Comparison of ENCODE assay signal across 21 cellular contexts in the genomic region with DNA sequence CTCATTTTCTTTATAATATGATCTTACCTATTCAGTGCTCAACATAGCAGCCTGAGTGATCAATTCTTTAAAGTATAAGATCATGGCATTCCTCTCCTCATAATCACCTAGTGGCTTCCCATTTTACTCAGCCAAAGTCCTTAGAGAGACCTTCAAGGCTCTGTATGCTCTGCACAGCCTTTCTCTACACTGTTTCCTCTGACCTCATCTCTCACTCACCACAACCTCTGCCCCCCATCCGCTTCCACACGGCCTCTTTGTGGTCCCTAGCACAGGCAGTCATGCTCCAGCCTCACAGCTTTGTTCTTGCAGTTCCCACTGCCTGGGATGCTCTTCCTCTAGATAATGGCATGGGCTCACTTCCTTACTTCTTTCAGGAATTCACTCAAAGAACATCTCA.
DNase-seq lines count a peak whose midpoint lies in the region; ATAC-seq, FAIRE-seq and TF ChIP-seq lines count a peak whose summit lies in the region.
"Had no signal": no experiment of that assay in that cellular context is flagged by ENCODE, and none has a peak within 500 bp of the region (broad histone marks: within the 10 kb centered on the region; RNA-seq: fewer than 3 reads in every experiment).

No MANE protein-coding gene starts in this region.

- TF ChIP-seq CTCF in DND-41 (IDR thresholded peaks at IDR 0.05; ENCODE audit: borderline replicate concordance, extremely low read depth, low read length, poor library complexity, severe bottlenecking) (no peak), astrocyte (IDR thresholded peaks at IDR 0.05; ENCODE audit: insufficient read depth, low read depth, low read length) (no peak), hepatocyte (IDR thresholded peaks at IDR 0.05; ENCODE audit: poor library complexity) (no peak)

- H3K9ac ChIP-seq in DND-41 (ENCODE audit: low read depth, low read length) (no peak overlapping the region), astrocyte (ENCODE audit: low read length) (no peak overlapping the region)

- no peaks in the 10 kb centered on the region for H3K36me3 Mint-ChIP-seq in astrocyte (ENCODE audit: low read depth, unreplicated experiment)

- no peaks in the 10 kb centered on the region for H3K27me3 Mint-ChIP-seq in astrocyte (ENCODE audit: low read depth, unreplicated experiment)

- no peaks in the 10 kb centered on the region for H3K4me1 Mint-ChIP-seq in astrocyte (ENCODE audit: low read depth, unreplicated experiment)

- H3K9me3 Mint-ChIP-seq in astrocyte (ENCODE audit: unreplicated experiment): no peaks in the 10 kb centered on the region
- H3K9me3 Mint-ChIP-seq: GM23338 had no signal

- no peak overlapping the region for H3K27ac ChIP-seq in DND-41 (ENCODE audit: low read length)
- H3K27ac ChIP-seq in astrocyte (ENCODE audit: low read depth, low read length): no peak overlapping the region
- H3K27ac ChIP-seq in hepatocyte: no peak overlapping the region
- H3K27ac ChIP-seq: A549, SJSA1 had no signal

- H4K20me1 ChIP-seq in DND-41 (ENCODE audit: insufficient read depth, low read length): no peaks in the 10 kb centered on the region
- H4K20me1 ChIP-seq in astrocyte (ENCODE audit: insufficient read depth, low read length): no peaks in the 10 kb centered on the region
- no peaks in the 10 kb centered on the region for H4K20me1 ChIP-seq in hepatocyte (ENCODE audit: insufficient read depth, poor library complexity, severe bottlenecking)

- peaks cover 26% of the 10 kb centered on the region; the same call in 1 of the 2 replicates for H3K36me3 ChIP-seq in DND-41 (ENCODE audit: insufficient read depth, low read length)
- no peaks in the 10 kb centered on the region for H3K36me3 ChIP-seq in astrocyte (ENCODE audit: insufficient read depth, low read length)
- no peaks in the 10 kb centered on the region for H3K36me3 ChIP-seq in hepatocyte (replicated peaks; ENCODE audit: insufficient read depth, low read depth)
- H3K36me3 ChIP-seq: BE2C, HAP-1, SJSA1 had no signal

- no peak for FAIRE-seq in astrocyte (lab: Jason Lieb, UNC)
- FAIRE-seq: A549, GM12891 had no signal

- H3K9me3 ChIP-seq in DND-41 (ENCODE audit: insufficient read depth, low read length, severe bottlenecking) (no peaks in the 10 kb centered on the region), astrocyte (ENCODE audit: insufficient read depth, low read depth, low read length) (no peaks in the 10 kb centered on the region), hepatocyte (ENCODE audit: low read depth) (no peaks in the 10 kb centered on the region)
- H3K9me3 ChIP-seq: A549, BE2C, HAP-1, MG63, SJSA1 had no signal

- no peak overlapping the region for H3K27ac Mint-ChIP-seq in astrocyte (ENCODE audit: unreplicated experiment)
- H3K27ac Mint-ChIP-seq: GM23338 had no signal

- H3K79me2 ChIP-seq in DND-41 (ENCODE audit: insufficient read depth, low read length): no peaks in the 10 kb centered on the region
- no peaks in the 10 kb centered on the region for H3K79me2 ChIP-seq in astrocyte (ENCODE audit: insufficient read depth, low read length)
- no peaks in the 10 kb centered on the region for H3K79me2 ChIP-seq in hepatocyte

- ATAC-seq in DND-41 (ENCODE audit: insufficient read depth, low read depth) (peak; percentile 53; the same call in 2 of the 3 replicates), HG02610 (IDR thresholded peaks at IDR 0.05; ENCODE audit: unreplicated experiment) (no peak)
- ATAC-seq: A549, GM23338, Right ventricle myocardium inferior had no signal

- no peaks in the 10 kb centered on the region for H3K9me2 ChIP-seq in hepatocyte (replicated peaks; ENCODE audit: insufficient read depth)

- H3K4me3 Mint-ChIP-seq in astrocyte (ENCODE audit: unreplicated experiment): no peak overlapping the region
- H3K4me3 Mint-ChIP-seq: GM23338 had no signal

- 100% methylated on average over 2 of the region's 2 CpGs for WGBS in hepatocyte (ENCODE audit: low lambda C conversion rate, missing lambda C conversion rate)

- H3K27me3 ChIP-seq in DND-41 (ENCODE audit: insufficient read depth, low read length, poor library complexity): no peaks in the 10 kb centered on the region
- H3K27me3 ChIP-seq in astrocyte (ENCODE audit: insufficient read depth, low read length): no peaks in the 10 kb centered on the region
- H3K27me3 ChIP-seq in hepatocyte: no peaks in the 10 kb centered on the region
- H3K27me3 ChIP-seq: BE2C, MG63, SJSA1 had no signal

- DNase-seq in DND-41 (no peak), HS-5 (ENCODE audit: low read depth) (peak; percentile 31), astrocyte (ENCODE audit: low read depth) (peak; percentile 8), kidney tubule cell (ENCODE audit: low spot score) (peak; percentile 58), hepatocyte (ENCODE audit: low spot score) (no peak), germinal center (ENCODE audit: low spot score) (no peak)
- DNase-seq: BE2C, DMS79, Kasumi-1, MG63, NCI-H1417 treated with DMSO at 0.1 percent for 48 hours, NCI-H187, NCI-H446, NCI-H526 had no signal

- no peaks in the 10 kb centered on the region for H3K4me1 ChIP-seq in DND-41 (ENCODE audit: insufficient read depth, low read length)
- H3K4me1 ChIP-seq in astrocyte (ENCODE audit: insufficient read depth, low read length): peaks cover 9% of the 10 kb centered on the region
- H3K4me1 ChIP-seq in hepatocyte (ENCODE audit: insufficient read depth): no peaks in the 10 kb centered on the region
- H3K4me1 ChIP-seq: A549, BE2C, SJSA1 had no signal

- no peak overlapping the region for H3K4me2 ChIP-seq in DND-41 (ENCODE audit: insufficient read depth, low read length)
- no peak overlapping the region for H3K4me2 ChIP-seq in astrocyte (ENCODE audit: low read length)
- no peak overlapping the region for H3K4me2 ChIP-seq in hepatocyte
- H3K4me2 ChIP-seq: A549, GM23338 had no signal

- H2AFZ ChIP-seq in DND-41 (ENCODE audit: low read depth, low read length) (no peak overlapping the region), astrocyte (ENCODE audit: low read depth, low read length) (no peak overlapping the region), hepatocyte (no peak overlapping the region)
- H2AFZ ChIP-seq: GM23338 had no signal

- no peak overlapping the region for H3K4me3 ChIP-seq in DND-41 (ENCODE audit: low read depth in 1 of 2, low read length in 2 of 2)
- no peak overlapping the region for H3K4me3 ChIP-seq in astrocyte (ENCODE audit: insufficient read depth, low read depth, low read length)
- no peak overlapping the region for H3K4me3 ChIP-seq in hepatocyte
- H3K4me3 ChIP-seq: A549, GM23338, HAP-1, MG63, SJSA1 had no signal

Comparison
In these comparisons a context has a peak if more than half of its experiments do, and no peak if none do; other contexts are left out.
1. DNase-seq: peak in HS-5 (single experiment), astrocyte (single experiment) and kidney tubule cell (single experiment); none in DND-41 (single experiment), hepatocyte (single experiment) and germinal center (single experiment).